Comparison of ENCODE assay signal across 24 cellular contexts in genomic region chr7:132519936-132520335, GRCh38. TPM values are rescaled to one million over a fixed set of nuclear protein-coding genes. Genes with fewer than 3 reads are reported as not detected.
DNase-seq lines count a peak whose midpoint lies in the region; ATAC-seq, FAIRE-seq and TF ChIP-seq lines count a peak whose summit lies in the region.
"Had no signal": no experiment of that assay in that cellular context is flagged by ENCODE, and none has a peak within 500 bp of the region (broad histone marks: within the 10 kb centered on the region; RNA-seq: fewer than 3 reads in every experiment).

No MANE protein-coding gene starts in this region.

- no peaks in the 10 kb centered on the region for H3K79me2 ChIP-seq in astrocyte (ENCODE audit: insufficient read depth, low read length)

- peak; percentile 34 for DNase-seq in NK-92 treated with Interleukin-12 subunit alpha and Interleukin-12 subunit beta, amount 100 ng/mL, for 24 hours (lab: John Stamatoyannopoulos, UW)
- DNase-seq in NK-92 (lab: John Stamatoyannopoulos, UW; ENCODE audit: unreplicated experiment): no peak
- DNase-seq in astrocyte (ENCODE audit: low read depth): peak; percentile 48
- peak; percentile 30 for DNase-seq in inferior parietal cortex (ENCODE audit: extremely low spot score)
- DNase-seq in upper lobe of left lung: peak in 1 of 2 donors; percentile 42
- DNase-seq in left colon: no peak
- DNase-seq in DMS79 (lab: John Stamatoyannopoulos, UW): no peak
- DNase-seq: activated CD4-positive, alpha-beta T cell treated with anti-CD3 and anti-CD28 coated beads, Interleukin-2, amount 10 ng/mL, durations not matched to agents 7 days and 5 days; activated gamma-delta T cell; C1 segment of cervical spinal cord; central memory CD4-positive, alpha-beta T cell; DMS 273 treated with DMSO at 0.1 percent for 48 hours; erythroblast; GF-D8; HCEC 1CT; NCI-H146; NCI-H774; ovary; stimulated activated naive B cell treated with anti-CD40 and anti-IgM and Interleukin-4, amounts not matched to agents 10 μg/mL and 1 μg/mL and 100 μg/mL, for 72 hours; SW 1271 had no signal

- no peaks in the 10 kb centered on the region for H3K9me3 ChIP-seq in astrocyte (ENCODE audit: insufficient read depth, low read depth, low read length)
- H3K9me3 ChIP-seq in upper lobe of left lung: no peaks in the 10 kb centered on the region
- H3K9me3 ChIP-seq: ovary, tibial nerve had no signal

- TF ChIP-seq POLR2A in upper lobe of left lung (IDR thresholded peaks at IDR 0.05): no peak

- peaks cover 35% of the 10 kb centered on the region for H3K27me3 Mint-ChIP-seq in astrocyte (ENCODE audit: low read depth, unreplicated experiment)
- H3K27me3 Mint-ChIP-seq: activated CD4-positive, alpha-beta T cell treated with anti-CD3 and anti-CD28 coated beads, Interleukin-2, amount 10 ng/mL, durations not matched to agents 7 days and 5 days; stimulated activated naive B cell treated with anti-CD40 and anti-IgM and Interleukin-4, amounts not matched to agents 10 μg/mL and 1 μg/mL and 100 μg/mL, for 72 hours had no signal

- TF ChIP-seq EP300 in upper lobe of left lung (IDR thresholded peaks at IDR 0.05): no peak

- FAIRE-seq in astrocyte (lab: Jason Lieb, UNC): no peak
- FAIRE-seq: GM12891 had no signal

- H3K27ac ChIP-seq in astrocyte (ENCODE audit: low read depth, low read length) (no peak overlapping the region), upper lobe of left lung (no peak overlapping the region)
- H3K27ac ChIP-seq: 22Rv1, ovary, tibial nerve had no signal

- H3K27ac Mint-ChIP-seq in astrocyte (ENCODE audit: unreplicated experiment): no peak overlapping the region
- H3K27ac Mint-ChIP-seq: activated CD4-positive, alpha-beta T cell treated with anti-CD3 and anti-CD28 coated beads, Interleukin-2, amount 10 ng/mL, durations not matched to agents 7 days and 5 days; stimulated activated naive B cell treated with anti-CD40 and anti-IgM and Interleukin-4, amounts not matched to agents 10 μg/mL and 1 μg/mL and 100 μg/mL, for 72 hours had no signal

- TF ChIP-seq CTCF in astrocyte (IDR thresholded peaks at IDR 0.05; ENCODE audit: insufficient read depth, low read depth, low read length): no peak
- no peak for TF ChIP-seq CTCF in upper lobe of left lung (IDR thresholded peaks at IDR 0.05)

- no peaks in the 10 kb centered on the region for H3K36me3 Mint-ChIP-seq in astrocyte (ENCODE audit: low read depth, unreplicated experiment)
- H3K36me3 Mint-ChIP-seq: stimulated activated naive B cell treated with anti-CD40 and anti-IgM and Interleukin-4, amounts not matched to agents 10 μg/mL and 1 μg/mL and 100 μg/mL, for 72 hours had no signal

- H3K36me3 ChIP-seq in astrocyte (ENCODE audit: insufficient read depth, low read length) (no peaks in the 10 kb centered on the region), upper lobe of left lung (no peaks in the 10 kb centered on the region)
- H3K36me3 ChIP-seq: ovary, tibial nerve had no signal

- H3K4me2 ChIP-seq in astrocyte (ENCODE audit: low read length): no peak overlapping the region

- no peak overlapping the region for H3K4me3 Mint-ChIP-seq in astrocyte (ENCODE audit: unreplicated experiment)
- H3K4me3 Mint-ChIP-seq: activated CD4-positive, alpha-beta T cell treated with anti-CD3 and anti-CD28 coated beads, Interleukin-2, amount 10 ng/mL, durations not matched to agents 7 days and 5 days; stimulated activated naive B cell treated with anti-CD40 and anti-IgM and Interleukin-4, amounts not matched to agents 10 μg/mL and 1 μg/mL and 100 μg/mL, for 72 hours had no signal

- intact Hi-C loops in left colon (cut with DNase I, micrococcal nuclease): no loop called here

- H3K27me3 ChIP-seq in astrocyte (ENCODE audit: insufficient read depth, low read length): no peaks in the 10 kb centered on the region
- no peaks in the 10 kb centered on the region for H3K27me3 ChIP-seq in upper lobe of left lung
- H3K27me3 ChIP-seq: ovary, tibial nerve had no signal

- H3K4me3 ChIP-seq in astrocyte (ENCODE audit: insufficient read depth, low read depth, low read length) (no peak overlapping the region), upper lobe of left lung (no peak overlapping the region)
- H3K4me3 ChIP-seq: ovary, tibial nerve had no signal

- H4K20me1 ChIP-seq in astrocyte (ENCODE audit: insufficient read depth, low read length): no peaks in the 10 kb centered on the region

- H3K4me1 ChIP-seq in astrocyte (ENCODE audit: insufficient read depth, low read length) (peaks cover 2% of the 10 kb centered on the region), upper lobe of left lung (peaks cover 0 to 6% (median 0%) of the 10 kb centered on the region in 4 donors)
- H3K4me1 ChIP-seq: tibial nerve had no signal

- H3K9me3 Mint-ChIP-seq in astrocyte (ENCODE audit: unreplicated experiment): peaks cover 3% of the 10 kb centered on the region
- H3K9me3 Mint-ChIP-seq: activated CD4-positive, alpha-beta T cell treated with anti-CD3 and anti-CD28 coated beads, Interleukin-2, amount 10 ng/mL, durations not matched to agents 7 days and 5 days; stimulated activated naive B cell treated with anti-CD40 and anti-IgM and Interleukin-4, amounts not matched to agents 10 μg/mL and 1 μg/mL and 100 μg/mL, for 72 hours had no signal

- H3K4me1 Mint-ChIP-seq in astrocyte (ENCODE audit: low read depth, unreplicated experiment): peaks cover 7% of the 10 kb centered on the region
- H3K4me1 Mint-ChIP-seq: stimulated activated naive B cell treated with anti-CD40 and anti-IgM and Interleukin-4, amounts not matched to agents 10 μg/mL and 1 μg/mL and 100 μg/mL, for 72 hours had no signal

- no peak overlapping the region for H2AFZ ChIP-seq in astrocyte (ENCODE audit: low read depth, low read length)

- WGBS in upper lobe of left lung, 2 donors: 27 to 30% methylated on average over 1 of the region's 1 CpG

- ATAC-seq in upper lobe of left lung (ENCODE audit: low FRiP score in 2 of 2): peak; percentile 39 to 47
- no peak for ATAC-seq in HG03342 (IDR thresholded peaks at IDR 0.05; ENCODE audit: unreplicated experiment)
- ATAC-seq in left colon: no peak
- ATAC-seq: stimulated activated naive B cell treated with anti-CD40 and anti-IgM and Interleukin-4, amounts not matched to agents 10 μg/mL and 1 μg/mL and 100 μg/mL, for 72 hours had no signal

- no peak overlapping the region for H3K9ac ChIP-seq in astrocyte (ENCODE audit: low read length)

RNA-seq across cellular contexts. Expression of gene PLXNA4, which starts 56.3 kb away (rescaled TPM):
- total RNA-seq in astrocyte (3.3 and 4.3 TPM in 2 replicates), upper lobe of left lung (1 to 10 TPM; 1.1 to 5.9 (median 2.6) TPM), left colon (1 to 10 TPM; 1.1 to 1.3 TPM)

Comparison
In these comparisons a context has a peak if more than half of its experiments do, and no peak if none do; other contexts are left out.
1. DNase-seq: peak in NK-92 treated with Interleukin-12 subunit alpha and Interleukin-12 subunit beta, amount 100 ng/mL, for 24 hours (single experiment), astrocyte (single experiment) and inferior parietal cortex (single experiment); none in NK-92 (single experiment), left colon (0 of 2) and DMS79 (single experiment).
2. ATAC-seq: peak in upper lobe of left lung (2 of 2); none in HG03342 (single experiment) and left colon (single experiment).